Comparison of ENCODE assay signal across 1 cellular context in the genomic region with DNA sequence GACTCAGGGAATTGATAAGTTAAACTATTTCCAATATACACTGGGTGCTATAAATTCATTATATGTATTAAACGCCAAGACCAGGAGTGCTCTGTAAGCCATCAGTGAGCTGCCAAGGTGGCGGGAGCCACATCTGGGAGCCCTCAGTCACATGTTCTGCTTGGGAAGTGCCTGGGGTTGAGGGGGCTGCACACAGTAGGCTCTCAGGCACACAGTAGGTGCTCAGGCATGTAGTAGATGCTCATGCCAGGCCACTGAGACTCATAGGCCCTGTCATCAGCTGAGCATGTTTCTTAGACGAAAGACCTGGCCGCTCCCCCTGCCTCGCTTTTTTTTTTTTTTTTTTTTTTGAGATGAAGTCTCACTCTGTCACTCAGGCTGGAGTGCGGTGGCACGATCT.
TF ChIP-seq lines count a peak whose summit lies in the region.

No MANE protein-coding gene starts in this region.

TF ChIP-seq in HepG2, 621 proteins besides CTCF, POLR2A, EP300 and RAD21 (continued from another document):
- TF ChIP-seq CBX2 (IDR thresholded peaks at IDR 0.05; ENCODE audit: low read depth, low read length) (no peak), CBX2 (CRISPR knock-in tag; IDR thresholded peaks at IDR 0.05; ENCODE audit: low read depth) (no peak), STAG1 (CRISPR knock-in tag; IDR thresholded peaks at IDR 0.05) (no peak), MIXL1 (CRISPR knock-in tag; IDR thresholded peaks at IDR 0.05) (no peak)
